In genomic region chr10:5889624-5890518, GRCh38 we compare ENCODE assay signal across 1 cellular context.
TF ChIP-seq lines count a peak whose summit lies in the region.

ANKRD16 (minus strand) TSS chr10:5889893; CDS start chr10:5889354, 539 bp downstream.
FBH1 (plus strand) TSS chr10:5890243; CDS start chr10:5890346, 103 bp downstream.

TF ChIP-seq in WTC11, 78 proteins besides CTCF, POLR2A, EP300 and RAD21 (continued from another document):
- TF ChIP-seq PRDM15 (CRISPR knock-in tag; IDR thresholded peaks at IDR 0.05) (0 out of 2 replicates have a peak, but pooled peaks have one; percentile 27), GRHL2 (CRISPR knock-in tag; IDR thresholded peaks at IDR 0.05; ENCODE audit: insufficient replicate concordance, severe bottlenecking) (no peak), NR3C1 (CRISPR knock-in tag; conservative IDR thresholded peaks at IDR 0.05; ENCODE audit: low read depth) (no peak), MAX (CRISPR knock-in tag; IDR thresholded peaks at IDR 0.05) (peak; percentile 80), ZNF232 (CRISPR knock-in tag; IDR thresholded peaks at IDR 0.05) (peak; percentile 88; the same call in 1 of the 2 replicates), NR2C2 (CRISPR knock-in tag; IDR thresholded peaks at IDR 0.05) (no peak), ZNF532 (CRISPR knock-in tag; IDR thresholded peaks at IDR 0.05; ENCODE audit: borderline replicate concordance) (no peak), E2F5 (CRISPR knock-in tag; IDR thresholded peaks at IDR 0.05) (peak; percentile 96)
- TF ChIP-seq, protein P1, sequence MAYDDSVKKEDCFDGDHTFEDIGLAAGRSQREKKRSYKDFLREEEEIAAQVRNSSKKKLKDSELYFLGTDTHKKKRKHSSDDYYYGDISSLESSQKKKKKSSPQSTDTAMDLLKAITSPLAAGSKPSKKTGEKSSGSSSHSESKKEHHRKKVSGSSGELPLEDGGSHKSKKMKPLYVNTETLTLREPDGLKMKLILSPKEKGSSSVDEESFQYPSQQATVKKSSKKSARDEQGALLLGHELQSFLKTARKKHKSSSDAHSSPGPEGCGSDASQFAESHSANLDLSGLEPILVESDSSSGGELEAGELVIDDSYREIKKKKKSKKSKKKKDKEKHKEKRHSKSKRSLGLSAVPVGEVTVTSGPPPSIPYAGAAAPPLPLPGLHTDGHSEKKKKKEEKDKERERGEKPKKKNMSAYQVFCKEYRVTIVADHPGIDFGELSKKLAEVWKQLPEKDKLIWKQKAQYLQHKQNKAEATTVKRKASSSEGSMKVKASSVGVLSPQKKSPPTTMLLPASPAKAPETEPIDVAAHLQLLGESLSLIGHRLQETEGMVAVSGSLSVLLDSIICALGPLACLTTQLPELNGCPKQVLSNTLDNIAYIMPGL (CRISPR knock-in tag; IDR thresholded peaks at IDR 0.05) = peak; percentile 65; the same call in 1 of the 2 replicates
